ENCODE assay signal across 22 cellular contexts in genomic region chr6:110660066-110660655, GRCh38.
"Had no signal": no experiment of that assay in that cellular context is flagged by ENCODE, and none has a peak within 500 bp of the region (broad histone marks: within the 10 kb centered on the region; RNA-seq: fewer than 3 reads in every experiment).

No MANE protein-coding gene starts in this region.

- H3K4me3 ChIP-seq: esophagus muscularis mucosa, gastrocnemius medialis, heart right ventricle, left lung, lower lobe of right lung, neural progenitor cell, pancreas, psoas muscle, spleen, thoracic aorta, transverse colon had no signal

- H2AFZ ChIP-seq: neural progenitor cell had no signal

- ATAC-seq: effector memory CD8-positive, alpha-beta T cell; gastrocnemius medialis; heart right ventricle; left lung; lower lobe of right lung; natural killer cell; pancreas; psoas muscle; sciatic nerve; stimulated activated memory B cell treated with anti-CD40 and anti-IgM and Interleukin-4, amounts not matched to agents 10 μg/mL and 1 μg/mL and 100 μg/mL, for 72 hours had no signal

- DNase-seq: effector memory CD8-positive, alpha-beta T cell; gastrocnemius medialis; heart right ventricle; hypothalamus; kidney glomerular epithelial cell; lower lobe of right lung; natural killer cell; occipital lobe; pancreas; psoas muscle; retina; spleen; stimulated activated CD4-positive, alpha-beta T cell treated with anti-CD3 and anti-CD28 coated beads, Interleukin-15, amount 100 ng/mL, for 24 hours; stimulated activated CD4-positive, alpha-beta T cell treated with anti-CD3 and anti-CD28 coated beads, Interleukin-1b, Interleukin-23, amount 100 ng/mL, for 48 hours; stimulated activated CD4-positive, alpha-beta T cell treated with anti-CD3 and anti-CD28 coated beads, Interleukin-4, amount 100 ng/mL, for 24 hours; transverse colon had no signal

- H3K27me3 ChIP-seq: esophagus muscularis mucosa, gastrocnemius medialis, heart right ventricle, left lung, neural progenitor cell, pancreas, spleen, transverse colon had no signal

- H3K4me2 ChIP-seq: neural progenitor cell had no signal

- H3K36me3 ChIP-seq: gastrocnemius medialis, heart right ventricle, left lung, lower lobe of right lung, neural progenitor cell, pancreas, thoracic aorta, transverse colon had no signal

- H3K4me1 ChIP-seq: esophagus muscularis mucosa, gastrocnemius medialis, lower lobe of right lung, neural progenitor cell, psoas muscle had no signal

- H3K9me3 ChIP-seq: esophagus muscularis mucosa, gastrocnemius medialis, lower lobe of right lung, pancreas, psoas muscle, thoracic aorta, transverse colon had no signal

- H3K9ac ChIP-seq: neural progenitor cell had no signal

- H3K27ac ChIP-seq: esophagus muscularis mucosa, gastrocnemius medialis, heart right ventricle, left lung, lower lobe of right lung, neural progenitor cell, pancreas, psoas muscle, spleen, thoracic aorta, transverse colon had no signal
